ENCODE assay signal across 16 cellular contexts in genomic region chr7:137642467-137642866, GRCh38.
DNase-seq lines count a peak whose midpoint lies in the region; ATAC-seq, FAIRE-seq and TF ChIP-seq lines count a peak whose summit lies in the region.
"Had no signal": no experiment of that assay in that cellular context is flagged by ENCODE, and none has a peak within 500 bp of the region (broad histone marks: within the 10 kb centered on the region; RNA-seq: fewer than 3 reads in every experiment).

No MANE protein-coding gene starts in this region.

- H3K27me3 Mint-ChIP-seq in stimulated activated naive CD8-positive, alpha-beta T cell treated with anti-CD3 and anti-CD28 coated beads, Interleukin-15, amount 100 ng/mL, for 72 hours = peaks cover 9% of the 10 kb centered on the region

- no peak for FAIRE-seq in urothelium cell line (lab: Jason Lieb, UNC)

- in situ Hi-C loops in mammary epithelial cell (cut with MboI; ENCODE audit: low sequenced_read_pairs in 2 of 2) = no loop called here

- DNase-seq in stimulated activated naive CD8-positive, alpha-beta T cell treated with anti-CD3 and anti-CD28 coated beads, Interleukin-15, amount 100 ng/mL, for 72 hours = no peak
- no peak for DNase-seq in stimulated activated naive CD8-positive, alpha-beta T cell treated with anti-CD3 and anti-CD28 coated beads, Interleukin-15, Interleukin-2, amounts not matched to agents 100 U/mL and 50 U/mL, for 24 hours
- DNase-seq in NCI-H146 treated with DMSO at 0.1 percent for 48 hours (lab: John Stamatoyannopoulos, UW; ENCODE audit: unreplicated experiment) = peak; percentile 70
- peak; percentile 74 for DNase-seq in mammary epithelial cell
- DNase-seq in urothelium cell line (ENCODE audit: low spot score) = peak; percentile 4
- no peak for DNase-seq in NCI-H2081 treated with DMSO at 0.1 percent for 48 hours (lab: John Stamatoyannopoulos, UW)
- DNase-seq: DMS153; heart left ventricle; left colon; NCI-H2029 treated with DMSO at 0.1 percent for 48 hours; NK-92 treated with Interleukin-12 subunit alpha and Interleukin-12 subunit beta, amount 100 ng/mL, for 24 hours; psoas muscle; stimulated activated CD4-positive, alpha-beta T cell treated with anti-CD3 and anti-CD28 coated beads, Interleukin-15, amount 100 ng/mL, for 24 hours had no signal

- ATAC-seq in stimulated activated naive CD8-positive, alpha-beta T cell treated with anti-CD3 and anti-CD28 coated beads, Interleukin-15, amount 100 ng/mL, for 72 hours = peak; percentile 28
- no peak for ATAC-seq in stimulated activated naive CD8-positive, alpha-beta T cell treated with anti-CD3 and anti-CD28 coated beads, Interleukin-15, Interleukin-2, amounts not matched to agents 100 U/mL and 50 U/mL, for 24 hours
- ATAC-seq in HG02840 (IDR thresholded peaks at IDR 0.05; ENCODE audit: low FRiP score, unreplicated experiment) (no peak), HG03045 (IDR thresholded peaks at IDR 0.05; ENCODE audit: unreplicated experiment) (no peak)
- ATAC-seq: heart left ventricle, left colon, psoas muscle had no signal

- no peaks in the 10 kb centered on the region for H3K4me1 ChIP-seq in mammary epithelial cell (ENCODE audit: insufficient read depth, low read length)
- H3K4me1 ChIP-seq: heart left ventricle, psoas muscle had no signal

- H3K9ac ChIP-seq in mammary epithelial cell (ENCODE audit: insufficient read depth, low read length) = no peak overlapping the region

- no peak overlapping the region for H3K4me2 ChIP-seq in mammary epithelial cell (ENCODE audit: insufficient read depth, low read depth, low read length)

- H3K4me3 Mint-ChIP-seq in stimulated activated naive CD8-positive, alpha-beta T cell treated with anti-CD3 and anti-CD28 coated beads, Interleukin-15, amount 100 ng/mL, for 72 hours = no peak overlapping the region
- H3K4me3 Mint-ChIP-seq: IgD-negative memory B cell had no signal

- H3K4me3 ChIP-seq in mammary epithelial cell (replicated peaks in 1 of 3; ENCODE audit: insufficient read depth in 1 of 3, low read depth in 2 of 3, low read length in 3 of 3) = no peak overlapping the region
- H3K4me3 ChIP-seq: heart left ventricle, psoas muscle had no signal

- H3K79me2 ChIP-seq in mammary epithelial cell (ENCODE audit: insufficient read depth, low read length) = no peaks in the 10 kb centered on the region

- H3K9me3 ChIP-seq in mammary epithelial cell (replicated peaks; ENCODE audit: insufficient read depth, low read length) = no peaks in the 10 kb centered on the region
- H3K9me3 ChIP-seq: heart left ventricle, psoas muscle had no signal

- H3K27ac Mint-ChIP-seq in stimulated activated naive CD8-positive, alpha-beta T cell treated with anti-CD3 and anti-CD28 coated beads, Interleukin-15, amount 100 ng/mL, for 72 hours = no peak overlapping the region

- TF ChIP-seq CTCF in mammary epithelial cell (conservative IDR thresholded peaks at IDR 0.05 in 1 of 2, IDR thresholded peaks at IDR 0.05 in 1 of 2; ENCODE audit: extremely low read depth in 1 of 2, insufficient read depth in 1 of 2, low read depth in 1 of 2, low read length in 2 of 2) = no peak

- no peaks in the 10 kb centered on the region for H4K20me1 ChIP-seq in mammary epithelial cell (ENCODE audit: insufficient read depth, low read length)

- intact Hi-C loops in mammary epithelial cell (cut with micrococcal nuclease) = no loop called here

- no TSS peak for BruUV-seq in mammary epithelial cell (replicated peaks; lab: Mats Ljungman, UMichigan)

- peaks cover 0 to 6% of the 10 kb centered on the region in 2 donors for H3K9me3 Mint-ChIP-seq in stimulated activated naive CD8-positive, alpha-beta T cell treated with anti-CD3 and anti-CD28 coated beads, Interleukin-15, amount 100 ng/mL, for 72 hours
- H3K9me3 Mint-ChIP-seq: IgD-negative memory B cell had no signal

- no peaks in the 10 kb centered on the region for H3K4me1 Mint-ChIP-seq in stimulated activated naive CD8-positive, alpha-beta T cell treated with anti-CD3 and anti-CD28 coated beads, Interleukin-15, amount 100 ng/mL, for 72 hours
- H3K4me1 Mint-ChIP-seq: IgD-negative memory B cell had no signal

- H2AFZ ChIP-seq in mammary epithelial cell (ENCODE audit: low read depth, low read length) = no peak overlapping the region

- H3K27me3 ChIP-seq in mammary epithelial cell (ENCODE audit: insufficient read depth, low read length) = peaks cover 12% of the 10 kb centered on the region
- H3K27me3 ChIP-seq: heart left ventricle had no signal

- 0% methylated on average over 2 of the region's 2 CpGs for WGBS in mammary epithelial cell (ENCODE audit: low coverage, missing lambda C conversion rate)

- no peaks in the 10 kb centered on the region for H3K36me3 ChIP-seq in mammary epithelial cell (ENCODE audit: insufficient read depth, low read length)
- H3K36me3 ChIP-seq: heart left ventricle had no signal

- dilution Hi-C loops in mammary epithelial cell (cut with HindIII; ENCODE audit: low sequenced_read_pairs) = no loop called here

- CTCF ChIA-PET in mammary epithelial cell (lab: Charles Lee; ENCODE audit: low non-redundant PET) = no interaction called here

- no peak overlapping the region for H3K27ac ChIP-seq in mammary epithelial cell (ENCODE audit: insufficient read depth, low read depth, low read length)
- H3K27ac ChIP-seq: heart left ventricle, psoas muscle had no signal

Comparison
In these comparisons a context has a peak if more than half of its experiments do, and no peak if none do; other contexts are left out.
1. DNase-seq: peak in NCI-H146 treated with DMSO at 0.1 percent for 48 hours (single experiment), mammary epithelial cell (single experiment) and urothelium cell line (single experiment); none in stimulated activated naive CD8-positive, alpha-beta T cell treated with anti-CD3 and anti-CD28 coated beads, Interleukin-15, amount 100 ng/mL, for 72 hours (0 of 2), stimulated activated naive CD8-positive, alpha-beta T cell treated with anti-CD3 and anti-CD28 coated beads, Interleukin-15, Interleukin-2, amounts not matched to agents 100 U/mL and 50 U/mL, for 24 hours (single experiment) and NCI-H2081 treated with DMSO at 0.1 percent for 48 hours (single experiment).